14 cellular contexts compared by ENCODE assay signal in genomic region chr5:1027631-1028441, GRCh38. TPM values are rescaled to one million over a fixed set of nuclear protein-coding genes. Genes with fewer than 3 reads are reported as not detected.
"Had no signal": no experiment of that assay in that cellular context is flagged by ENCODE, and none has a peak within 500 bp of the region (broad histone marks: within the 10 kb centered on the region; RNA-seq: fewer than 3 reads in every experiment).

No MANE protein-coding gene starts in this region.

- H3K27ac ChIP-seq: dorsolateral prefrontal cortex, neural progenitor cell, parathyroid adenoma, tibial nerve had no signal

- H3K9ac ChIP-seq: neural progenitor cell, parathyroid adenoma had no signal

- H3K79me2 ChIP-seq: parathyroid adenoma had no signal

- H3K4me3 Mint-ChIP-seq: activated CD4-positive, alpha-beta memory T cell treated with anti-CD3 and anti-CD28 coated beads, Interleukin-2, amount 10 ng/mL, durations not matched to agents 7 days and 5 days; activated CD4-positive, alpha-beta T cell treated with anti-CD3 and anti-CD28 coated beads for 36 hours; activated naive CD8-positive, alpha-beta T cell treated with anti-CD3 and anti-CD28 coated beads, Interleukin-2, amount 10 ng/mL, durations not matched to agents 7 days and 5 days; activated T-cell treated with anti-CD3 and anti-CD28 coated beads, Interleukin-2, amount 50 U/mL, for 72 hours; mesothelial cell of epicardium; neural progenitor cell; stimulated activated memory B cell treated with anti-CD40 and anti-IgM and Interleukin-4, amounts not matched to agents 10 μg/mL and 1 μg/mL and 100 μg/mL, for 72 hours had no signal

- H3K9me3 ChIP-seq: tibial nerve had no signal

- DNase-seq: activated CD4-positive, alpha-beta memory T cell treated with anti-CD3 and anti-CD28 coated beads, Interleukin-2, amount 10 ng/mL, durations not matched to agents 7 days and 5 days; activated CD4-positive, alpha-beta T cell treated with anti-CD3 and anti-CD28 coated beads for 36 hours; activated naive CD8-positive, alpha-beta T cell treated with anti-CD3 and anti-CD28 coated beads, Interleukin-2, amount 10 ng/mL, durations not matched to agents 7 days and 5 days; activated T-cell treated with anti-CD3 and anti-CD28 coated beads, Interleukin-2, amount 50 U/mL, for 72 hours; anterior cingulate cortex; stimulated activated CD4-positive, alpha-beta T cell treated with anti-CD3 and anti-CD28 coated beads, Interleukin-1b, Interleukin-23, amount 100 ng/mL, for 48 hours; SW 1271 had no signal

- H2AFZ ChIP-seq: neural progenitor cell, parathyroid adenoma had no signal

- H3K27me3 ChIP-seq: neural progenitor cell had no signal

- ATAC-seq: activated CD4-positive, alpha-beta T cell treated with anti-CD3 and anti-CD28 coated beads for 36 hours; activated T-cell treated with anti-CD3 and anti-CD28 coated beads, Interleukin-2, amount 50 U/mL, for 72 hours; stimulated activated memory B cell treated with anti-CD40 and anti-IgM and Interleukin-4, amounts not matched to agents 10 μg/mL and 1 μg/mL and 100 μg/mL, for 72 hours had no signal

- H3K36me3 Mint-ChIP-seq: activated naive CD8-positive, alpha-beta T cell treated with anti-CD3 and anti-CD28 coated beads, Interleukin-2, amount 10 ng/mL, durations not matched to agents 7 days and 5 days; mesothelial cell of epicardium; neural progenitor cell; stimulated activated memory B cell treated with anti-CD40 and anti-IgM and Interleukin-4, amounts not matched to agents 10 μg/mL and 1 μg/mL and 100 μg/mL, for 72 hours had no signal

- H3K4me2 ChIP-seq: neural progenitor cell had no signal

- H3K9me3 Mint-ChIP-seq: activated CD4-positive, alpha-beta memory T cell treated with anti-CD3 and anti-CD28 coated beads, Interleukin-2, amount 10 ng/mL, durations not matched to agents 7 days and 5 days; activated naive CD8-positive, alpha-beta T cell treated with anti-CD3 and anti-CD28 coated beads, Interleukin-2, amount 10 ng/mL, durations not matched to agents 7 days and 5 days; activated T-cell treated with anti-CD3 and anti-CD28 coated beads, Interleukin-2, amount 50 U/mL, for 72 hours; mesothelial cell of epicardium; neural progenitor cell; stimulated activated memory B cell treated with anti-CD40 and anti-IgM and Interleukin-4, amounts not matched to agents 10 μg/mL and 1 μg/mL and 100 μg/mL, for 72 hours had no signal

- H3K4me1 ChIP-seq: parathyroid adenoma, tibial nerve had no signal

- H3K4me3 ChIP-seq: dorsolateral prefrontal cortex, neural progenitor cell, tibial nerve had no signal

- H3K36me3 ChIP-seq: neural progenitor cell, tibial nerve had no signal

- H3K27ac Mint-ChIP-seq: activated CD4-positive, alpha-beta memory T cell treated with anti-CD3 and anti-CD28 coated beads, Interleukin-2, amount 10 ng/mL, durations not matched to agents 7 days and 5 days; activated CD4-positive, alpha-beta T cell treated with anti-CD3 and anti-CD28 coated beads for 36 hours; activated naive CD8-positive, alpha-beta T cell treated with anti-CD3 and anti-CD28 coated beads, Interleukin-2, amount 10 ng/mL, durations not matched to agents 7 days and 5 days; activated T-cell treated with anti-CD3 and anti-CD28 coated beads, Interleukin-2, amount 50 U/mL, for 72 hours; neural progenitor cell; stimulated activated memory B cell treated with anti-CD40 and anti-IgM and Interleukin-4, amounts not matched to agents 10 μg/mL and 1 μg/mL and 100 μg/mL, for 72 hours had no signal

- H3K27me3 Mint-ChIP-seq: activated CD4-positive, alpha-beta memory T cell treated with anti-CD3 and anti-CD28 coated beads, Interleukin-2, amount 10 ng/mL, durations not matched to agents 7 days and 5 days; activated CD4-positive, alpha-beta T cell treated with anti-CD3 and anti-CD28 coated beads for 36 hours; activated naive CD8-positive, alpha-beta T cell treated with anti-CD3 and anti-CD28 coated beads, Interleukin-2, amount 10 ng/mL, durations not matched to agents 7 days and 5 days had no signal

- H3K4me1 Mint-ChIP-seq: activated CD4-positive, alpha-beta memory T cell treated with anti-CD3 and anti-CD28 coated beads, Interleukin-2, amount 10 ng/mL, durations not matched to agents 7 days and 5 days; activated CD4-positive, alpha-beta T cell treated with anti-CD3 and anti-CD28 coated beads for 36 hours; activated naive CD8-positive, alpha-beta T cell treated with anti-CD3 and anti-CD28 coated beads, Interleukin-2, amount 10 ng/mL, durations not matched to agents 7 days and 5 days; stimulated activated memory B cell treated with anti-CD40 and anti-IgM and Interleukin-4, amounts not matched to agents 10 μg/mL and 1 μg/mL and 100 μg/mL, for 72 hours had no signal

RNA-seq across cellular contexts. Expression of gene NKD2, which starts 19.2 kb away (rescaled TPM):
- total RNA-seq: myocyte had no signal
